ENCODE assay signal across 1 cellular context in the genomic region with DNA sequence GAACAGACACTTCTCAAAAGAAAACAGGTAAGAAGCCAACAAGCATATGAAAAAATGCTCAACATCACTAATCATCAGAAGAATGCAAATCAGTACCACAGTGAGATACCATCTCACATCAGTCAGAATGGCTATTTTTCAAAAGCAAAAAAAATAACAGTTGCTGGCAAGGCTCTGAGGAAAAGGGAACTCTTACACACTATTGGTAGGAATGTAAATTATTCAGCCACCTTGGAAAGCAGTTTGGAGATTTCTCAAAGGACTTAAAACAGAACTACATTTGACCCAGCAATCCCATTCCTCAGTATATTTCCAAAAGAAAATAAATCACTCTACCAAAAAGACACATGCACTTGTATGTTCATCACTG.
TF ChIP-seq lines count a peak whose summit lies in the region.

No MANE protein-coding gene starts in this region.

TF ChIP-seq in K562, 482 proteins besides CTCF, POLR2A, EP300 and RAD21:
- TF ChIP-seq, protein P1, sequence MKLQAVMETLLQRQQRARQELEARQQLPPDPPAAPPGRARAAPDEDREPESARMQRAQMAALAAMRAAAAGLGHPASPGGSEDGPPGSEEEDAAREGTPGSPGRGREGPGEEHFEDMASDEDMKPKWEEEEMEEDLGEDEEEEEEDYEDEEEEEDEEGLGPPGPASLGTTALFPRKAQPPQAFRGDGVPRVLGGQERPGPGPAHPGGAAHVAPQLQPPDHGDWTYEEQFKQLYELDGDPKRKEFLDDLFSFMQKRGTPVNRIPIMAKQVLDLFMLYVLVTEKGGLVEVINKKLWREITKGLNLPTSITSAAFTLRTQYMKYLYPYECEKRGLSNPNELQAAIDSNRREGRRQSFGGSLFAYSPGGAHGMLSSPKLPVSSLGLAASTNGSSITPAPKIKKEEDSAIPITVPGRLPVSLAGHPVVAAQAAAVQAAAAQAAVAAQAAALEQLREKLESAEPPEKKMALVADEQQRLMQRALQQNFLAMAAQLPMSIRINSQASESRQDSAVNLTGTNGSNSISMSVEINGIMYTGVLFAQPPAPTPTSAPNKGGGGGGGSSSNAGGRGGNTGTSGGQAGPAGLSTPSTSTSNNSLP (IDR thresholded peaks at IDR 0.05; ENCODE audit: borderline replicate concordance, low read depth, low read length), result no peak
- TF ChIP-seq MEIS2 (IDR thresholded peaks at IDR 0.05; ENCODE audit: partially characterized antibody), result peak; percentile 5
